1 cellular context compared by ENCODE assay signal in the genomic region with DNA sequence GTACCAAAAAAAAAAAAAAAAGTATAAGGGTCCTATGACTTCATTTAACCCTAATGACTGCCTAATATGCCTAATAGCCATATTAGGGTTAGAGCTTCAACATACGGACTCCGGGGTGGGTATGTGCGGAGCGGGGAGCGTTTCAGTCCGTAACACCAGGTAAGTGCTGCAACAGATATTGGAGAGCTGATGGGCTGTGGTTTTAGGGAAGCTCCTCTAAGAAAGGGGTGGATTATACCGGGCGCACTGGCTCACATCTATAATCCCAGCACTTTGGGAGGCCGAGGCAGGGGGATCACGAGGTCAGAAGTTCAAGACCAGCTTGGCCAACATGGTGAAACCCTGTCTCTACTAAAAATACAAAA.
TF ChIP-seq lines count a peak whose summit lies in the region.

No MANE protein-coding gene starts in this region.

TF ChIP-seq in H1, 55 proteins besides CTCF, POLR2A, EP300 and RAD21:
- TF ChIP-seq TEAD4 (IDR thresholded peaks at IDR 0.05; ENCODE audit: low read depth, low read length) (no peak), NRF1 (IDR thresholded peaks at IDR 0.05; ENCODE audit: low read depth, low read length) (no peak), TCF12 (IDR thresholded peaks at IDR 0.05; ENCODE audit: low read depth, low read length) (no peak), CTBP2 (IDR thresholded peaks at IDR 0.05; ENCODE audit: borderline replicate concordance, insufficient read depth, insufficient read length, low read length) (no peak), CREB1 (IDR thresholded peaks at IDR 0.05) (no peak), PHF8 (conservative IDR thresholded peaks at IDR 0.05; ENCODE audit: low read depth, low read length) (no peak), SIX5 (IDR thresholded peaks at IDR 0.05; ENCODE audit: low read depth, low read length) (no peak), SP2 (IDR thresholded peaks at IDR 0.05; ENCODE audit: low read length) (no peak), SAP30 (IDR thresholded peaks at IDR 0.05; ENCODE audit: insufficient read depth, insufficient replicate concordance, low read length) (no peak), JUND (IDR thresholded peaks at IDR 0.05; ENCODE audit: low read length) (no peak), KDM4A (IDR thresholded peaks at IDR 0.05; ENCODE audit: low read depth, low read length, severe bottlenecking) (no peak), SP1 (IDR thresholded peaks at IDR 0.05; ENCODE audit: low read depth, low read length) (no peak), NANOG (IDR thresholded peaks at IDR 0.05; ENCODE audit: insufficient read depth, low read depth, low read length, poor library complexity, severe bottlenecking) (no peak), CEBPB (IDR thresholded peaks at IDR 0.05; ENCODE audit: low read depth, low read length) (no peak), KDM1A (IDR thresholded peaks at IDR 0.05; ENCODE audit: borderline replicate concordance, low read length) (no peak), RNF2 (IDR thresholded peaks at IDR 0.05; ENCODE audit: borderline replicate concordance, low read depth, low read length, missing control alignments, poor library complexity, severe bottlenecking) (no peak), BCL11A (IDR thresholded peaks at IDR 0.05; ENCODE audit: low read depth in 2 of 2, low read length in 2 of 2) (no peak), CHD2 (IDR thresholded peaks at IDR 0.05; ENCODE audit: low read length) (no peak), GTF2F1 (IDR thresholded peaks at IDR 0.05; ENCODE audit: borderline replicate concordance, low read depth, low read length) (no peak), EZH2 (IDR thresholded peaks at IDR 0.05; ENCODE audit: low read depth, low read length, severe bottlenecking) (no peak)
TF ChIP-seq in H1: peak in this region for 0.
